ENCODE assay signal across 15 cellular contexts in genomic region chr1:20480261-20481157, GRCh38. TPM values are rescaled to one million over a fixed set of nuclear protein-coding genes. Genes with fewer than 3 reads are reported as not detected.
DNase-seq lines count a peak whose midpoint lies in the region; ATAC-seq and TF ChIP-seq lines count a peak whose summit lies in the region.
"Had no signal": no experiment of that assay in that cellular context is flagged by ENCODE, and none has a peak within 500 bp of the region (broad histone marks: within the 10 kb centered on the region; RNA-seq: fewer than 3 reads in every experiment).

No MANE protein-coding gene starts in this region.

- TF ChIP-seq RAD21 in HCT116 (IDR thresholded peaks at IDR 0.05; ENCODE audit: low read depth) = no peak

- BruUV-seq in HCT116 (replicated peaks; lab: Mats Ljungman, UMichigan) = no TSS peak

- H4K20me1 ChIP-seq in HCT116 (ENCODE audit: insufficient read depth) = no peaks in the 10 kb centered on the region

- no peak overlapping the region for H3K4me3 ChIP-seq in HCT116 (replicated peaks in 1 of 2; ENCODE audit: low read depth in 1 of 2, low read length in 2 of 2)
- H3K4me3 ChIP-seq: left lung, prostate gland had no signal

- H3K4me2 ChIP-seq in HCT116 (ENCODE audit: low read length) = peak overlapping the region; percentile 64

- no peaks in the 10 kb centered on the region for H3K9me2 ChIP-seq in HCT116 (ENCODE audit: insufficient read depth)

- peaks cover 54 to 79% of the 10 kb centered on the region in 2 experiments for H3K4me1 ChIP-seq in HCT116 (ENCODE audit: control insufficient read depth in 1 of 2, insufficient read depth in 2 of 2, low read length in 2 of 2)
- H3K4me1 ChIP-seq: prostate gland had no signal

- no peaks in the 10 kb centered on the region for H3K36me3 ChIP-seq in HCT116 (ENCODE audit: control insufficient read depth in 1 of 2, insufficient read depth in 2 of 2, low read length in 2 of 2)
- H3K36me3 ChIP-seq: left lung, prostate gland had no signal

- ATAC-seq in HCT116 (no peak), GM18511 (IDR thresholded peaks at IDR 0.05; ENCODE audit: unreplicated experiment) (no peak), GM18858 (IDR thresholded peaks at IDR 0.05; ENCODE audit: unreplicated experiment) (no peak)
- ATAC-seq: left lung had no signal

- no peak overlapping the region for H2AFZ ChIP-seq in HCT116 (ENCODE audit: low read depth, low read length, poor library complexity, severe bottlenecking)

- RAD21 ChIA-PET in HCT116 (lab: Charles Lee; ENCODE audit: low non-redundant PET in 1 of 2, low total read pairs in 2 of 2, uncharacterized antibody in 2 of 2, unreplicated experiment in 2 of 2) = no interaction called here

- H3K79me2 ChIP-seq in HCT116 (ENCODE audit: insufficient read depth, low read length) = peaks cover 18% of the 10 kb centered on the region

- DNase-seq in HCT116 (ENCODE audit: low read depth, low spot score) = no peak
- peak in 38 of 58 donors; percentile 16 to 87 (median 54) for DNase-seq in anterior cingulate cortex (lab: John Stamatoyannopoulos, UW)
- peak; percentile 93 for DNase-seq in kidney tubule cell (ENCODE audit: low spot score)
- DNase-seq in posterior vena cava (ENCODE audit: low spot score) = peak; percentile 48
- DNase-seq in HPDE6-E6E7 (ENCODE audit: extremely low spot score) = no peak
- DNase-seq in activated CD4-positive, alpha-beta T cell treated with anti-CD3 and anti-CD28 coated beads for 48 hours = no peak
- DNase-seq: activated CD4-positive, alpha-beta T cell treated with anti-CD3 and anti-CD28 coated beads, Interleukin-2, amount 10 ng/mL, durations not matched to agents 7 days and 5 days; activated naive CD4-positive, alpha-beta T cell; left lung; MV-4-11; NCI-H526 treated with DMSO at 0.1 percent for 48 hours had no signal

- no peak overlapping the region for H3K27ac ChIP-seq in HCT116 (ENCODE audit: low read depth, low read length)
- H3K27ac ChIP-seq: left lung, prostate gland had no signal

- POLR2A ChIA-PET in HCT116 (lab: Charles Lee) = interaction anchor here (1.5 kb wide), 1 partner anchor 14 kb away, joined by 3 read pairs; no protein-coding TSS in a partner anchor

- H3K9me3 ChIP-seq in HCT116 (ENCODE audit: control insufficient read depth in 1 of 2, insufficient read depth in 1 of 2, low read depth in 1 of 2, low read length in 2 of 2) = no peaks in the 10 kb centered on the region
- H3K9me3 ChIP-seq: left lung, prostate gland had no signal

- TF ChIP-seq POLR2A in HCT116 (IDR thresholded peaks at IDR 0.05; ENCODE audit: borderline replicate concordance, extremely low read depth, insufficient read depth, insufficient read length) = no peak

- TF ChIP-seq CTCF in HCT116 (IDR thresholded peaks at IDR 0.05 in 2 of 3, conservative IDR thresholded peaks at IDR 0.05 in 1 of 3; ENCODE audit: borderline replicate concordance in 1 of 3, insufficient read depth in 1 of 3, low read depth in 2 of 3, low read length in 2 of 3) = no peak

- CTCF ChIA-PET in HCT116 (lab: Charles Lee) = interaction anchor here (1.2 kb wide), 1 partner anchor 14 kb away, joined by 4 read pairs; no protein-coding TSS in a partner anchor

- intact Hi-C loops in HCT116 (cut with micrococcal nuclease) (no loop called here), posterior vena cava (cut with DNase I) (no loop called here)

- H3K9ac ChIP-seq in HCT116 (ENCODE audit: low read length) = no peak overlapping the region

- no peaks in the 10 kb centered on the region for H3K27me3 ChIP-seq in HCT116 (ENCODE audit: insufficient read depth, low read length)

TF ChIP-seq in HCT116, 20 proteins besides CTCF, POLR2A, EP300 and RAD21:
- TF ChIP-seq JUND (IDR thresholded peaks at IDR 0.05) (no peak), SIN3A (IDR thresholded peaks at IDR 0.05; ENCODE audit: low read depth) (no peak), REST (IDR thresholded peaks at IDR 0.05; ENCODE audit: low read depth) (no peak), SRF (IDR thresholded peaks at IDR 0.05; ENCODE audit: low read depth) (no peak), ZFX (IDR thresholded peaks at IDR 0.05) (no peak), EZH2phosphoT487 (IDR thresholded peaks at IDR 0.05; ENCODE audit: borderline replicate concordance) (no peak), POLR2AphosphoS5 (IDR thresholded peaks at IDR 0.05; ENCODE audit: low read depth, low read length) (no peak), TCF7L2 (IDR thresholded peaks at IDR 0.05; ENCODE audit: borderline replicate concordance, extremely low read depth, insufficient read depth, insufficient read length) (no peak), ELF1 (IDR thresholded peaks at IDR 0.05; ENCODE audit: borderline replicate concordance, low read depth) (no peak), ZNF274 (IDR thresholded peaks at IDR 0.05; ENCODE audit: low read depth, low read length) (no peak), SP1 (IDR thresholded peaks at IDR 0.05; ENCODE audit: low read depth) (no peak), FOSL1 (IDR thresholded peaks at IDR 0.05; ENCODE audit: low read depth) (no peak), YY1 (IDR thresholded peaks at IDR 0.05; ENCODE audit: extremely low read depth, insufficient replicate concordance, low read depth, low read length) (no peak)
- TF ChIP-seq, protein P1, sequence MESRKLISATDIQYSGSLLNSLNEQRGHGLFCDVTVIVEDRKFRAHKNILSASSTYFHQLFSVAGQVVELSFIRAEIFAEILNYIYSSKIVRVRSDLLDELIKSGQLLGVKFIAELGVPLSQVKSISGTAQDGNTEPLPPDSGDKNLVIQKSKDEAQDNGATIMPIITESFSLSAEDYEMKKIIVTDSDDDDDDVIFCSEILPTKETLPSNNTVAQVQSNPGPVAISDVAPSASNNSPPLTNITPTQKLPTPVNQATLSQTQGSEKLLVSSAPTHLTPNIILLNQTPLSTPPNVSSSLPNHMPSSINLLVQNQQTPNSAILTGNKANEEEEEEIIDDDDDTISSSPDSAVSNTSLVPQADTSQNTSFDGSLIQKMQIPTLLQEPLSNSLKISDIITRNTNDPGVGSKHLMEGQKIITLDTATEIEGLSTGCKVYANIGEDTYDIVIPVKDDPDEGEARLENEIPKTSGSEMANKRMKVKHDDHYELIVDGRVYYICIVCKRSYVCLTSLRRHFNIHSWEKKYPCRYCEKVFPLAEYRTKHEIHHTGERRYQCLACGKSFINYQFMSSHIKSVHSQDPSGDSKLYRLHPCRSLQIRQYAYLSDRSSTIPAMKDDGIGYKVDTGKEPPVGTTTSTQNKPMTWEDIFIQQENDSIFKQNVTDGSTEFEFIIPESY (IDR thresholded peaks at IDR 0.05; ENCODE audit: extremely low read depth, insufficient replicate concordance, low read length) = no peak
- TF ChIP-seq, protein P2, sequence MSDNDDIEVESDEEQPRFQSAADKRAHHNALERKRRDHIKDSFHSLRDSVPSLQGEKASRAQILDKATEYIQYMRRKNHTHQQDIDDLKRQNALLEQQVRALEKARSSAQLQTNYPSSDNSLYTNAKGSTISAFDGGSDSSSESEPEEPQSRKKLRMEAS (IDR thresholded peaks at IDR 0.05) = no peak

RNA-seq across cellular contexts. Expression of gene CAMK2N1, which starts 5.5 kb away (rescaled TPM):
- total RNA-seq in HCT116 (2021; ENCODE audit: unreplicated experiment) = 20.5 TPM
- 12.3 and 14.2 TPM in 2 replicates for polyA plus RNA-seq in HCT116 (2012)
- total RNA-seq in posterior vena cava = 10 to 100 TPM; 12.3 to 22.9 TPM
- polyA plus RNA-seq: CD14-positive monocyte had no signal

RNA-seq across cellular contexts. Expression of gene MUL1, which starts 27.4 kb away (rescaled TPM):
- 24.7 TPM for total RNA-seq in HCT116 (2021; ENCODE audit: unreplicated experiment)
- polyA plus RNA-seq in HCT116 (2012) = 19.2 and 21.0 TPM in 2 replicates
- total RNA-seq in posterior vena cava = 10 to 100 TPM; 20.9 to 21.7 TPM

Comparison
In these comparisons a context has a peak if more than half of its experiments do, and no peak if none do; other contexts are left out.
1. DNase-seq: peak in anterior cingulate cortex (38 of 58), kidney tubule cell (single experiment) and posterior vena cava (single experiment); none in HCT116 (single experiment), HPDE6-E6E7 (single experiment) and activated CD4-positive, alpha-beta T cell treated with anti-CD3 and anti-CD28 coated beads for 48 hours (single experiment).